ENCODE assay signal across 8 cellular contexts in the genomic region with DNA sequence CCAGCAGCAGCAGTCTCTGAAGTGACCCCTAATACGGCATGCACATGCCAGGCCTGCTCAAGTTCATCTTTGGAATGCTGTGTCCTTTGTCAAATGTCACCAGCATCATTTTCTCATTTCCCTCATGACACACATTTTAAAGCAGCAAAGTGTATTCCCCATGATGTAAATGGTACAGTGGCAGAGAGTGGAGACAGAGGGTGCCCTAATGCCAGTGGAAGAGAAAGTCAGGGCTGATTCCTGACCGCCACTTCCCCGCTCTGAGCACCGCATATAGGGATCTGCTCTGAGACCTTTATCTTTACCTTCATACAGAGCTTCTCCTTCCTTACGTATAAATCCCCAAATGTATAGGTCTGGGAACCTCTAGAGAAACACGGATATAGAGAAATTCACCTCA.
"Had no signal": no experiment of that assay in that cellular context is flagged by ENCODE, and none has a peak within 500 bp of the region (broad histone marks: within the 10 kb centered on the region; RNA-seq: fewer than 3 reads in every experiment).

No MANE protein-coding gene starts in this region.

- H3K4me1 ChIP-seq: HAP-1 had no signal

- H3K9me3 ChIP-seq: HAP-1 had no signal

- H3K4me2 ChIP-seq: KMS-11 had no signal

- H3K27me3 Mint-ChIP-seq: IgD-negative memory B cell had no signal

- H3K27ac Mint-ChIP-seq: HFFc6, IgD-negative memory B cell had no signal

- H3K9me3 Mint-ChIP-seq: HFFc6 had no signal

- H3K4me3 Mint-ChIP-seq: HFFc6, IgD-negative memory B cell had no signal

- H3K36me3 ChIP-seq: HAP-1 had no signal

- ATAC-seq: HCT116 had no signal

- H3K27ac ChIP-seq: KMS-11 had no signal

- H3K4me3 ChIP-seq: HAP-1 had no signal

- DNase-seq: GOT3, H7, HFFc6, KBM-7 had no signal

- H3K36me3 Mint-ChIP-seq: IgD-negative memory B cell had no signal

- H3K9ac ChIP-seq: KMS-11 had no signal
